In the genomic region with DNA sequence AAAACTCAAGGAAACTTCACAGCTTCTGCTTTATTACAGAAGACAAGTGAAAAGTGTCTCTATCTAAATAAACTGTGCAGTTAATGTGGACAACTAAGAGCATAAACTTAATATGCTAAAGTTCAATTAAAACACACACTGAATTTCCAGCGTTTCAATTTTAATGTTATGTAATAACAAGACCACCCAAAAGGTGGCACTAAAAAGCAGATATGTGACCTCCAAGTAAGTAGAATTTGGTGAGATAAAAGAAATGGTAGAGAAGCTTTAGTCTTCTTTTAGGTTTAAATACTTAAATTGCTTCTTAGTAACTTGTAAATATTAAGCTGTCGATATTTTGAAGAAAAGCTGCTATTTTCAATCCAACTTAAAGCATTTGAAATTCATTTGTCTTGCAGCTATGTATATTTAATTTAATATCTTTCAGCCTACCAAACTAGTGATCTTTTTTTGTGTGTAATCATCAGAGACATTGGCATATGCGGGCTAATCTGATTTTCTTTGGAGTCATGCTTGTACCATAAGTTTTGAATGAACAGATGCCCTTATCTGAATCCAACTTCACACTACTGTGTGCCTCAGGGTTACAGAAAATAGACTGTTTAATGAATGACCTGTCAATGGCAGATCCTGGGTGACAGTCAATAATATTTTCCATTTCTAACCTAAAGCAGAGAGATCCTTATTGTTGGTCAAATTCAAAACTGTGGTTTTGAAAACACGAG, we compare ENCODE assay signal across 8 cellular contexts. TPM values are rescaled to one million over a fixed set of nuclear protein-coding genes. Genes with fewer than 3 reads are reported as not detected.
A peak's percentile ranks its signal among the peaks of the same experiment; 100 is the strongest.
DNase-seq lines count a peak whose midpoint lies in the region; ATAC-seq and TF ChIP-seq lines count a peak whose summit lies in the region.
"Had no signal": no experiment of that assay in that cellular context is flagged by ENCODE, and none has a peak within 500 bp of the region (broad histone marks: within the 10 kb centered on the region; RNA-seq: fewer than 3 reads in every experiment).

No MANE protein-coding gene starts in this region.

- no peak for ATAC-seq in left lung
- no peak for ATAC-seq in GM19467 (IDR thresholded peaks at IDR 0.05; ENCODE audit: unreplicated experiment)
- ATAC-seq in GM21723 (IDR thresholded peaks at IDR 0.05; ENCODE audit: unreplicated experiment), result no peak
- ATAC-seq: activated naive CD8-positive, alpha-beta T cell treated with anti-CD3 and anti-CD28 coated beads, Interleukin-2, amount 50 U/mL, for 24 hours had no signal

- H3K27ac ChIP-seq in esophagus muscularis mucosa (replicated peaks in 1 of 4), result no peak overlapping the region
- no peak overlapping the region for H3K27ac ChIP-seq in left lung

- intact Hi-C loops in esophagus muscularis mucosa (cut with DNase I) (no loop called here), left lung (cut with DNase I) (no loop called here)

- 68% methylated on average over 4 of the region's 4 CpGs for WGBS in esophagus muscularis mucosa

- no peak for TF ChIP-seq EP300 in esophagus muscularis mucosa (IDR thresholded peaks at IDR 0.05)

- no peaks in the 10 kb centered on the region for H3K36me3 ChIP-seq in esophagus muscularis mucosa
- no peaks in the 10 kb centered on the region for H3K36me3 ChIP-seq in left lung

- DNase-seq in HCEC 1CT (peak; percentile 42), NOMO-1 (lab: John Stamatoyannopoulos, UW; ENCODE audit: unreplicated experiment in 2 of 2) (peak; percentile 9 to 27), esophagus muscularis mucosa (ENCODE audit: extremely low spot score) (no peak), retina (peak; percentile 27), left lung (no peak)
- DNase-seq: activated naive CD8-positive, alpha-beta T cell treated with anti-CD3 and anti-CD28 coated beads, Interleukin-2, amount 50 U/mL, for 24 hours had no signal

- no peaks in the 10 kb centered on the region for H3K4me1 ChIP-seq in esophagus muscularis mucosa
- H3K4me1 ChIP-seq in left lung, result no peaks in the 10 kb centered on the region

- TF ChIP-seq POLR2A in esophagus muscularis mucosa (IDR thresholded peaks at IDR 0.05; ENCODE audit: low read depth), result no peak

- H3K9me3 ChIP-seq in esophagus muscularis mucosa (no peaks in the 10 kb centered on the region), left lung (no peaks in the 10 kb centered on the region)

- TF ChIP-seq CTCF in esophagus muscularis mucosa (IDR thresholded peaks at IDR 0.05) (peak; percentile 41 to 51 (median 44)), left lung (IDR thresholded peaks at IDR 0.05) (peak in 1 of 2 donors; percentile 27)

- no peak overlapping the region for H3K4me3 ChIP-seq in esophagus muscularis mucosa
- H3K4me3 ChIP-seq in left lung, result no peak overlapping the region

- H3K27me3 ChIP-seq in esophagus muscularis mucosa (no peaks in the 10 kb centered on the region), left lung (no peaks in the 10 kb centered on the region)

RNA-seq across cellular contexts. Expression of a gene that starts 36.5 kb away (rescaled TPM):
- total RNA-seq in esophagus muscularis mucosa (100 to 1,000 TPM in 2 of 4 donors, 10 to 100 TPM in 2; 60.6 to 164 (median 123) TPM), left lung (100 to 1,000 TPM in 1 of 2 donors, 10 to 100 TPM in 1; 54.2 to 101 TPM)

Comparison
In these comparisons a context has a peak if more than half of its experiments do, and no peak if none do; other contexts are left out.
1. DNase-seq: peak in HCEC 1CT (single experiment), NOMO-1 (2 of 2) and retina (single experiment); none in esophagus muscularis mucosa (single experiment) and left lung (0 of 2).